Comparison of ENCODE assay signal across 8 cellular contexts in genomic region chr2:97911210-97911921, GRCh38.
A peak's percentile ranks its signal among the peaks of the same experiment; 100 is the strongest.
DNase-seq lines count a peak whose midpoint lies in the region; ATAC-seq and TF ChIP-seq lines count a peak whose summit lies in the region.

No MANE protein-coding gene starts in this region.

- no peak for TF ChIP-seq CTCF in thyroid gland (IDR thresholded peaks at IDR 0.05)

- peaks cover 12% of the 10 kb centered on the region for H3K79me1 ChIP-seq in mesendoderm (ENCODE audit: low read length)

- no peak overlapping the region for H3K4me2 ChIP-seq in mesendoderm (ENCODE audit: low read length)

- ATAC-seq in GM19452 (IDR thresholded peaks at IDR 0.05; ENCODE audit: unreplicated experiment) (peak; percentile 62), HG03378 (IDR thresholded peaks at IDR 0.05; ENCODE audit: unreplicated experiment) (peak; percentile 64), left lobe of liver (no peak)

- no peak overlapping the region for H4K8ac ChIP-seq in mesendoderm (ENCODE audit: low read depth, low read length)

- no peak overlapping the region for H3K27ac ChIP-seq in mesendoderm (ENCODE audit: low read depth, low read length)
- no peak overlapping the region for H3K27ac ChIP-seq in thyroid gland

- H4K5ac ChIP-seq in mesendoderm (ENCODE audit: low read length) = no peak overlapping the region

- no CpG with 5 or more reads among the region's 4 CpGs for WGBS in mesendoderm (ENCODE audit: extremely low coverage, insufficient coverage, low lambda C conversion rate)
- WGBS in thyroid gland, 2 donors = 92 to 93% methylated on average over 4 of the region's 4 CpGs

- no peak overlapping the region for H2AK5ac ChIP-seq in mesendoderm (ENCODE audit: low read length)

- peak overlapping the region; percentile 22 for H3K27ac Mint-ChIP-seq in activated T-helper 2 cell treated with anti-CD3 and anti-CD28 coated beads, Interferon-gamma antibody, Interleukin-2, Interleukin-4, amounts not matched to agents 10 μg/mL and 5 μg/mL and 100 μg/mL, durations not matched to agents 14 hours and 24 hours and 36 hours

- H3K4me1 Mint-ChIP-seq in activated T-helper 2 cell treated with anti-CD3 and anti-CD28 coated beads, Interferon-gamma antibody, Interleukin-2, Interleukin-4, amounts not matched to agents 10 μg/mL and 5 μg/mL and 100 μg/mL, durations not matched to agents 14 hours and 24 hours and 36 hours (ENCODE audit: low read depth) = peaks cover 61% of the 10 kb centered on the region

- H3K4me1 ChIP-seq in mesendoderm (ENCODE audit: control insufficient read depth, low read depth, low read length) = no peaks in the 10 kb centered on the region
- no peaks in the 10 kb centered on the region for H3K4me1 ChIP-seq in thyroid gland

- no peaks in the 10 kb centered on the region for H3K9me3 Mint-ChIP-seq in activated T-helper 2 cell treated with anti-CD3 and anti-CD28 coated beads, Interferon-gamma antibody, Interleukin-2, Interleukin-4, amounts not matched to agents 10 μg/mL and 5 μg/mL and 100 μg/mL, durations not matched to agents 14 hours and 24 hours and 36 hours

- H3K18ac ChIP-seq in mesendoderm (ENCODE audit: low read length) = no peak overlapping the region

- H3K4me3 ChIP-seq in mesendoderm (ENCODE audit: low read length) = no peak overlapping the region
- H3K4me3 ChIP-seq in thyroid gland (replicated peaks in 1 of 3) = no peak overlapping the region

- DNase-seq in AML-193 (lab: John Stamatoyannopoulos, UW) = peak; percentile 89
- no peak for DNase-seq in activated T-helper 2 cell treated with anti-CD3 and anti-CD28 coated beads, Interferon-gamma antibody, Interleukin-2, Interleukin-4, amounts not matched to agents 10 μg/mL and 5 μg/mL and 100 μg/mL, durations not matched to agents 14 hours and 24 hours and 36 hours (ENCODE audit: low spot score)
- DNase-seq in mesendoderm = no peak
- DNase-seq in left lobe of liver (ENCODE audit: low spot score) = no peak
- DNase-seq in hepatic stellate cell (ENCODE audit: low spot score) = no peak
- no peak for DNase-seq in thyroid gland

- no peak overlapping the region for H2BK120ac ChIP-seq in mesendoderm (ENCODE audit: low read depth, low read length)

- no peak for TF ChIP-seq POLR2A in thyroid gland (IDR thresholded peaks at IDR 0.05)

- H3K9ac ChIP-seq in mesendoderm (ENCODE audit: low read length) = no peak overlapping the region

- no peaks in the 10 kb centered on the region for H3K9me3 ChIP-seq in thyroid gland

- no peak overlapping the region for H2BK5ac ChIP-seq in mesendoderm (ENCODE audit: low read length)

- no peak overlapping the region for H2BK15ac ChIP-seq in mesendoderm (replicated peaks; ENCODE audit: low read depth)

- H3K79me2 ChIP-seq in mesendoderm (ENCODE audit: control insufficient read depth, insufficient read depth, low read length) = peaks cover 2% of the 10 kb centered on the region

- H3K27me3 ChIP-seq in mesendoderm (ENCODE audit: insufficient read depth, low read length, poor library complexity) (no peaks in the 10 kb centered on the region), thyroid gland (no peaks in the 10 kb centered on the region)

- H3K56ac ChIP-seq in mesendoderm (ENCODE audit: low read length) = no peak overlapping the region

- peaks cover 45% of the 10 kb centered on the region for H3K36me3 Mint-ChIP-seq in activated T-helper 2 cell treated with anti-CD3 and anti-CD28 coated beads, Interferon-gamma antibody, Interleukin-2, Interleukin-4, amounts not matched to agents 10 μg/mL and 5 μg/mL and 100 μg/mL, durations not matched to agents 14 hours and 24 hours and 36 hours (ENCODE audit: low read depth)

- no peaks in the 10 kb centered on the region for H3K27me3 Mint-ChIP-seq in activated T-helper 2 cell treated with anti-CD3 and anti-CD28 coated beads, Interferon-gamma antibody, Interleukin-2, Interleukin-4, amounts not matched to agents 10 μg/mL and 5 μg/mL and 100 μg/mL, durations not matched to agents 14 hours and 24 hours and 36 hours (ENCODE audit: low read depth)

- H3K23ac ChIP-seq in mesendoderm (ENCODE audit: low read length) = no peak overlapping the region

- no peak overlapping the region for H3K4ac ChIP-seq in mesendoderm (ENCODE audit: low read depth, low read length)

- no peaks in the 10 kb centered on the region for H3K36me3 ChIP-seq in mesendoderm (ENCODE audit: control insufficient read depth, insufficient read depth, low read length)
- H3K36me3 ChIP-seq in thyroid gland = no peaks in the 10 kb centered on the region

- intact Hi-C loops in activated T-helper 2 cell treated with anti-CD3 and anti-CD28 coated beads, Interferon-gamma antibody, Interleukin-2, Interleukin-4, amounts not matched to agents 10 μg/mL and 5 μg/mL and 100 μg/mL, durations not matched to agents 14 hours and 24 hours and 36 hours (cut with micrococcal nuclease) = loop anchor here (1.0 to 5.0 kb wide), 4 partner anchors 41 to 221 kb away; no protein-coding TSS in a partner anchor
- intact Hi-C loops in thyroid gland (cut with DNase I) = no loop called here

- no peak overlapping the region for H3K4me3 Mint-ChIP-seq in activated T-helper 2 cell treated with anti-CD3 and anti-CD28 coated beads, Interferon-gamma antibody, Interleukin-2, Interleukin-4, amounts not matched to agents 10 μg/mL and 5 μg/mL and 100 μg/mL, durations not matched to agents 14 hours and 24 hours and 36 hours (ENCODE audit: low read depth)

Comparison
In these comparisons a context has a peak if more than half of its experiments do, and no peak if none do; other contexts are left out.
1. DNase-seq: peak in AML-193 (2 of 2); none in activated T-helper 2 cell treated with anti-CD3 and anti-CD28 coated beads, Interferon-gamma antibody, Interleukin-2, Interleukin-4, amounts not matched to agents 10 μg/mL and 5 μg/mL and 100 μg/mL, durations not matched to agents 14 hours and 24 hours and 36 hours (single experiment), mesendoderm (single experiment), left lobe of liver (single experiment), hepatic stellate cell (single experiment) and thyroid gland (0 of 2).